Comparison of ENCODE assay signal across 27 cellular contexts in genomic region chr1:221822591-221822990, GRCh38.
"Had no signal": no experiment of that assay in that cellular context is flagged by ENCODE, and none has a peak within 500 bp of the region (broad histone marks: within the 10 kb centered on the region; RNA-seq: fewer than 3 reads in every experiment).

No MANE protein-coding gene starts in this region.

- H3K4me3 ChIP-seq: esophagus squamous epithelium, left lung, lower lobe of right lung, pancreas, testis, transverse colon had no signal

- H3K4me1 ChIP-seq: pancreas, testis, transverse colon had no signal

- H3K27me3 ChIP-seq: esophagus squamous epithelium, left lung, pancreas, testis, transverse colon had no signal

- H3K9me3 Mint-ChIP-seq: activated T-cell treated with anti-CD3 and anti-CD28 coated beads, Interleukin-2, amount 50 U/mL, for 4 hours; activated T-helper 17 cell treated with anti-CD3 and anti-CD28 coated beads, Interleukin-2, amount 50 U/mL, for 72 hours; dendritic cell treated with granulocyte-macrophage colony-stimulating factor and Interleukin-4, amounts not matched to agents 40 ng/mL and 50 ng/mL, for 4 days had no signal

- H3K27me3 Mint-ChIP-seq: activated CD8-positive, alpha-beta T cell treated with anti-CD3 and anti-CD28 coated beads for 36 hours; activated T-helper 17 cell treated with anti-CD3 and anti-CD28 coated beads, Interleukin-2, amount 50 U/mL, for 72 hours; central memory CD8-positive, alpha-beta T cell had no signal

- H3K4me3 Mint-ChIP-seq: activated CD8-positive, alpha-beta T cell treated with anti-CD3 and anti-CD28 coated beads for 36 hours; activated T-cell treated with anti-CD3 and anti-CD28 coated beads, Interleukin-2, amount 50 U/mL, for 4 hours; activated T-helper 17 cell treated with anti-CD3 and anti-CD28 coated beads, Interleukin-2, amount 50 U/mL, for 72 hours; central memory CD8-positive, alpha-beta T cell; dendritic cell treated with granulocyte-macrophage colony-stimulating factor and Interleukin-4, amounts not matched to agents 40 ng/mL and 50 ng/mL, for 4 days had no signal

- H3K27ac Mint-ChIP-seq: activated CD8-positive, alpha-beta T cell treated with anti-CD3 and anti-CD28 coated beads for 36 hours; activated T-helper 17 cell treated with anti-CD3 and anti-CD28 coated beads, Interleukin-2, amount 50 U/mL, for 72 hours; dendritic cell treated with granulocyte-macrophage colony-stimulating factor and Interleukin-4, amounts not matched to agents 40 ng/mL and 50 ng/mL, for 4 days had no signal

- H3K9me3 ChIP-seq: esophagus squamous epithelium, left lung, lower lobe of right lung, pancreas, testis, transverse colon had no signal

- DNase-seq: activated CD4-positive, alpha-beta T cell treated with anti-CD3 and anti-CD28 coated beads for 1 hour; activated CD4-positive, alpha-beta T cell treated with anti-CD3 and anti-CD28 coated beads, Interleukin-2, amount 50 U/mL, for 1 hour; activated CD8-positive, alpha-beta T cell treated with anti-CD3 and anti-CD28 coated beads for 36 hours; activated gamma-delta T cell treated with Interleukin-2 at 50 U/mL for 16 hours; activated naive CD4-positive, alpha-beta T cell treated with anti-CD3 and anti-CD28 coated beads, Interleukin-2, amount 50 U/mL, for 16 hours; activated T-cell treated with anti-CD3 and anti-CD28 coated beads, Interleukin-2, amount 50 U/mL, for 4 hours; anterior cingulate cortex; effector CD4-positive, alpha-beta T cell; esophagus squamous epithelium; glutamatergic neuron; left lung; lower lobe of right lung; nucleus accumbens; pancreas; right cardiac atrium; stimulated activated CD4-positive, alpha-beta T cell treated with anti-CD3 and anti-CD28 coated beads, Interleukin-15, amount 100 ng/mL, for 24 hours; stimulated activated naive CD4-positive, alpha-beta T cell treated with Interleukin-2 at 50 U/mL for 16 hours; T-helper 2 cell; testis; transverse colon had no signal

- FAIRE-seq: bronchial epithelial cell, frontal cortex, islet of Langerhans, pancreas had no signal

- H3K36me3 ChIP-seq: esophagus squamous epithelium, left lung, lower lobe of right lung, pancreas, transverse colon had no signal

- H3K27ac ChIP-seq: epithelial cell of prostate, esophagus squamous epithelium, left lung, lower lobe of right lung, pancreas, testis, transverse colon had no signal

- ATAC-seq: activated CD8-positive, alpha-beta T cell treated with anti-CD3 and anti-CD28 coated beads for 36 hours; activated T-cell treated with anti-CD3 and anti-CD28 coated beads, Interleukin-2, amount 50 U/mL, for 4 hours; left lung; lower lobe of right lung; pancreas; right cardiac atrium had no signal
